In the genomic region with DNA sequence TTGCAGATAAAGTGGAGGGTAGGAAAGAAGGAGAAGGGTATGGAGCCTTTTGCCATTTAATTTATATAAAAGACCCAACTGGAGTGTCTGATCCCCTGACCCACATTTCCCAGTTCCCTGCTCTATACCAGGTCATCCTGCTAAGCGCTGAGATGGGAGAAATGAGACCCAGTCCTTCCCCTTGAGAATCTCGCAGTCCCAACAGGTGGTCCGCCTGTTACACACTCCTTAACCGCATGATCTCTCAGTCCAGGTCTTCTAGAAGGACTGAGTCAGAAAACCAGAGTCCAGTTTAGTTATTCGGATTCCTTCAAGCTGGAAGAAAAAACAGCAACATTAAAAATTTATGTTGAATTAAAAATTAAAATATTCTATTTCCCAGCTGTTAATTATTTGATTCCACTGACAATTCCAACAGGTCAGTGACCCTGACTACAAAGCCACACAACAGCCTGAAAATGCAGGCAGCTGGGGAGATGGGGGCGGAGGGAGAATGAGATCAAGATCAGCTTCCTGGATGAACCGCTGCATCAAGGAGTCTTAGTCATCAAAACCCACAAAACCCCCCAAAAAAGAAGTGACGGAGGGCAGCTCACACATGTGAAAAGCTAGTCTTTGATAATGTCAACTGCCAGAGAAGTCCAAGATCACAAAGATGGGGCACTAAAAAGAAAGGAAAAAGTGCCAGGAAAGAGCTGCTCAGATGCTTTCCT, we compare ENCODE assay signal across 1 cellular context.
TF ChIP-seq lines count a peak whose summit lies in the region.

No MANE protein-coding gene starts in this region.

TF ChIP-seq in SK-N-SH, 30 proteins besides CTCF, POLR2A, EP300 and RAD21 (continued from another document):
- TF ChIP-seq, protein P1, sequence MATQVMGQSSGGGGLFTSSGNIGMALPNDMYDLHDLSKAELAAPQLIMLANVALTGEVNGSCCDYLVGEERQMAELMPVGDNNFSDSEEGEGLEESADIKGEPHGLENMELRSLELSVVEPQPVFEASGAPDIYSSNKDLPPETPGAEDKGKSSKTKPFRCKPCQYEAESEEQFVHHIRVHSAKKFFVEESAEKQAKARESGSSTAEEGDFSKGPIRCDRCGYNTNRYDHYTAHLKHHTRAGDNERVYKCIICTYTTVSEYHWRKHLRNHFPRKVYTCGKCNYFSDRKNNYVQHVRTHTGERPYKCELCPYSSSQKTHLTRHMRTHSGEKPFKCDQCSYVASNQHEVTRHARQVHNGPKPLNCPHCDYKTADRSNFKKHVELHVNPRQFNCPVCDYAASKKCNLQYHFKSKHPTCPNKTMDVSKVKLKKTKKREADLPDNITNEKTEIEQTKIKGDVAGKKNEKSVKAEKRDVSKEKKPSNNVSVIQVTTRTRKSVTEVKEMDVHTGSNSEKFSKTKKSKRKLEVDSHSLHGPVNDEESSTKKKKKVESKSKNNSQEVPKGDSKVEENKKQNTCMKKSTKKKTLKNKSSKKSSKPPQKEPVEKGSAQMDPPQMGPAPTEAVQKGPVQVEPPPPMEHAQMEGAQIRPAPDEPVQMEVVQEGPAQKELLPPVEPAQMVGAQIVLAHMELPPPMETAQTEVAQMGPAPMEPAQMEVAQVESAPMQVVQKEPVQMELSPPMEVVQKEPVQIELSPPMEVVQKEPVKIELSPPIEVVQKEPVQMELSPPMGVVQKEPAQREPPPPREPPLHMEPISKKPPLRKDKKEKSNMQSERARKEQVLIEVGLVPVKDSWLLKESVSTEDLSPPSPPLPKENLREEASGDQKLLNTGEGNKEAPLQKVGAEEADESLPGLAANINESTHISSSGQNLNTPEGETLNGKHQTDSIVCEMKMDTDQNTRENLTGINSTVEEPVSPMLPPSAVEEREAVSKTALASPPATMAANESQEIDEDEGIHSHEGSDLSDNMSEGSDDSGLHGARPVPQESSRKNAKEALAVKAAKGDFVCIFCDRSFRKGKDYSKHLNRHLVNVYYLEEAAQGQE (IDR thresholded peaks at IDR 0.05; ENCODE audit: low read depth, low read length), result no peak
- TF ChIP-seq, protein P2, sequence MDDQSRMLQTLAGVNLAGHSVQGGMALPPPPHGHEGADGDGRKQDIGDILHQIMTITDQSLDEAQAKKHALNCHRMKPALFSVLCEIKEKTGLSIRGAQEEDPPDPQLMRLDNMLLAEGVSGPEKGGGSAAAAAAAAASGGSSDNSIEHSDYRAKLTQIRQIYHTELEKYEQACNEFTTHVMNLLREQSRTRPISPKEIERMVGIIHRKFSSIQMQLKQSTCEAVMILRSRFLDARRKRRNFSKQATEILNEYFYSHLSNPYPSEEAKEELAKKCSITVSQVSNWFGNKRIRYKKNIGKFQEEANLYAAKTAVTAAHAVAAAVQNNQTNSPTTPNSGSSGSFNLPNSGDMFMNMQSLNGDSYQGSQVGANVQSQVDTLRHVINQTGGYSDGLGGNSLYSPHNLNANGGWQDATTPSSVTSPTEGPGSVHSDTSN (IDR thresholded peaks at IDR 0.05), result no peak
- TF ChIP-seq NRF1 (IDR thresholded peaks at IDR 0.05; ENCODE audit: low read depth, low read length), result no peak
- no peak for TF ChIP-seq NFIC (IDR thresholded peaks at IDR 0.05; ENCODE audit: borderline replicate concordance)
- no peak for TF ChIP-seq FOXM1 (IDR thresholded peaks at IDR 0.05; ENCODE audit: low read depth)
- TF ChIP-seq, protein P3, sequence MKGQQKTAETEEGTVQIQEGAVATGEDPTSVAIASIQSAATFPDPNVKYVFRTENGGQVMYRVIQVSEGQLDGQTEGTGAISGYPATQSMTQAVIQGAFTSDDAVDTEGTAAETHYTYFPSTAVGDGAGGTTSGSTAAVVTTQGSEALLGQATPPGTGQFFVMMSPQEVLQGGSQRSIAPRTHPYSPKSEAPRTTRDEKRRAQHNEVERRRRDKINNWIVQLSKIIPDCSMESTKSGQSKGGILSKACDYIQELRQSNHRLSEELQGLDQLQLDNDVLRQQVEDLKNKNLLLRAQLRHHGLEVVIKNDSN (IDR thresholded peaks at IDR 0.05; ENCODE audit: borderline replicate concordance, low read depth), result no peak
